In the genomic region with DNA sequence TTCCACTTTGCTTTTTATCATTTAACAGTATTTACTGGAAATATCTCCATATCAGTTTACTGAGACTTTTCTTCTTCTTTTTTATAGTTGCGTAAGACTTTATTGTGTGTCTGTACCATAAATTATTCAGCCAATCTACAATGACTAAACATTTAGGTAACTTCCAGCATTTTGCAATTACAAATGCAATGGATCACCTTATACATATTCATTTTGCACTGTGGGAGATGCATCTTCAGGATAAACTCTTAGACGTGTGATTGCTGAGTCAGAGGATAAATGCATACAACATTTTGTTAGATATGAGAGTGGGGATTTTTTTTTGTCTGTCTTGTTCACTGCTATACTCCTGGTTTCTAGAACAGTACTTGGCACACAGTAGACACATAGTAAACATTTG, we compare ENCODE assay signal across 30 cellular contexts.
A peak's percentile ranks its signal among the peaks of the same experiment; 100 is the strongest.
DNase-seq lines count a peak whose midpoint lies in the region; ATAC-seq lines count a peak whose summit lies in the region.
"Had no signal": no experiment of that assay in that cellular context is flagged by ENCODE, and none has a peak within 500 bp of the region (broad histone marks: within the 10 kb centered on the region; RNA-seq: fewer than 3 reads in every experiment).

No MANE protein-coding gene starts in this region.

- H3K36me3 ChIP-seq in SK-N-MC (ENCODE audit: insufficient read depth, low read length), result no peaks in the 10 kb centered on the region
- H3K36me3 ChIP-seq in naive thymus-derived CD4-positive, alpha-beta T cell (ENCODE audit: control insufficient read depth in 2 of 3, insufficient read depth in 3 of 3, low read length in 3 of 3), result no peaks in the 10 kb centered on the region
- H3K36me3 ChIP-seq: colonic mucosa, Peyer's patch, transverse colon had no signal

- H3K9me3 Mint-ChIP-seq in naive thymus-derived CD4-positive, alpha-beta T cell, result no peaks in the 10 kb centered on the region
- H3K9me3 Mint-ChIP-seq: activated CD4-positive, alpha-beta T cell treated with anti-CD3 and anti-CD28 coated beads, Interleukin-2, amount 10 ng/mL, durations not matched to agents 7 days and 5 days; activated T-cell treated with anti-CD3 and anti-CD28 coated beads, Interleukin-2, amount 50 U/mL, for 4 hours; brain; mesothelial cell of epicardium; naive B cell had no signal

- peak overlapping the region; percentile 55; the same call in 1 of the 2 replicates for H3K27ac ChIP-seq in SK-N-MC
- no peak overlapping the region for H3K27ac ChIP-seq in naive thymus-derived CD4-positive, alpha-beta T cell (ENCODE audit: low read depth, low read length)
- H3K27ac ChIP-seq: C4-2B, colonic mucosa, Peyer's patch, transverse colon had no signal

- CTCF ChIA-PET in naive thymus-derived CD4-positive, alpha-beta T cell (lab: Charles Lee), result no interaction called here

- no peaks in the 10 kb centered on the region for H3K36me3 Mint-ChIP-seq in naive thymus-derived CD4-positive, alpha-beta T cell
- H3K36me3 Mint-ChIP-seq: brain, mesothelial cell of epicardium, naive B cell had no signal

- H3K4me1 Mint-ChIP-seq in naive thymus-derived CD4-positive, alpha-beta T cell, result peaks cover 0 to 4% (median 0%) of the 10 kb centered on the region in 7 donors
- H3K4me1 Mint-ChIP-seq: activated CD4-positive, alpha-beta T cell treated with anti-CD3 and anti-CD28 coated beads, Interleukin-2, amount 10 ng/mL, durations not matched to agents 7 days and 5 days; brain; mesothelial cell of epicardium; naive B cell had no signal

- peak overlapping the region; percentile 12; the same call in 1 of the 2 replicates for H3K4me3 ChIP-seq in SK-N-MC
- H3K4me3 ChIP-seq in naive thymus-derived CD4-positive, alpha-beta T cell (ENCODE audit: low read length), result no peak overlapping the region
- H3K4me3 ChIP-seq: colonic mucosa, Peyer's patch, transverse colon had no signal

- in situ Hi-C loops in G401 (cut with HindIII; ENCODE audit: low sequenced_read_pairs), result no loop called here

- no peak overlapping the region for H3K27ac Mint-ChIP-seq in naive thymus-derived CD4-positive, alpha-beta T cell
- H3K27ac Mint-ChIP-seq: activated CD4-positive, alpha-beta T cell treated with anti-CD3 and anti-CD28 coated beads, Interleukin-2, amount 10 ng/mL, durations not matched to agents 7 days and 5 days; brain; mesothelial cell of epicardium had no signal

- H3K27me3 Mint-ChIP-seq in naive thymus-derived CD4-positive, alpha-beta T cell, result peaks cover 5 to 23% (median 11%) of the 10 kb centered on the region in 5 donors

- no peak overlapping the region for H3K4me3 Mint-ChIP-seq in naive thymus-derived CD4-positive, alpha-beta T cell
- H3K4me3 Mint-ChIP-seq: activated CD4-positive, alpha-beta T cell treated with anti-CD3 and anti-CD28 coated beads, Interleukin-2, amount 10 ng/mL, durations not matched to agents 7 days and 5 days; activated T-cell treated with anti-CD3 and anti-CD28 coated beads, Interleukin-2, amount 50 U/mL, for 4 hours; brain; mesothelial cell of epicardium; naive B cell had no signal

- H3K9me3 ChIP-seq in SK-N-MC (ENCODE audit: low read depth, low read length), result no peaks in the 10 kb centered on the region
- no peaks in the 10 kb centered on the region for H3K9me3 ChIP-seq in naive thymus-derived CD4-positive, alpha-beta T cell (ENCODE audit: control insufficient read depth in 2 of 3, low read length in 3 of 3)
- H3K9me3 ChIP-seq: Caco-2, colonic mucosa, Peyer's patch, transverse colon had no signal

- DNase-seq in ELR (ENCODE audit: low read depth) (peak; percentile 60), SK-N-MC (ENCODE audit: low read depth, low spot score) (peak; percentile 40), G401 (ENCODE audit: low spot score) (no peak)
- no peak for DNase-seq in naive thymus-derived CD4-positive, alpha-beta T cell
- no peak for DNase-seq in activated CD4-positive, alpha-beta T cell treated with anti-CD3 and anti-CD28 coated beads, Interleukin-2, amount 50 U/mL, for 4 hours
- DNase-seq: activated CD4-positive, alpha-beta T cell treated with anti-CD3 and anti-CD28 coated beads, Interleukin-2, amount 10 ng/mL, durations not matched to agents 7 days and 5 days; activated T-cell treated with anti-CD3 and anti-CD28 coated beads, Interleukin-2, amount 50 U/mL, for 4 hours; Caco-2; colonic mucosa; DMS79; effector CD8-positive, alpha-beta T cell; hypothalamus; Karpas-422; left ventricle myocardium superior; naive B cell; NCI-H1048; NCI-H187; NCI-H526; NK-92 treated with Interleukin-12 subunit alpha and Interleukin-12 subunit beta, amount 100 ng/mL, for 24 hours; nucleus accumbens; Peyer's patch; small intestine; stimulated activated CD4-positive, alpha-beta T cell treated with anti-CD3 and anti-CD28 coated beads, Interleukin-2, amount 100 ng/mL, for 24 hours; T1000; transverse colon had no signal

- ATAC-seq in esophagus mucosa (peak; percentile 29), HG03097 (IDR thresholded peaks at IDR 0.05; ENCODE audit: low FRiP score, unreplicated experiment) (no peak)
- peak; percentile 57 for ATAC-seq in naive thymus-derived CD4-positive, alpha-beta T cell
- ATAC-seq: activated T-cell treated with anti-CD3 and anti-CD28 coated beads, Interleukin-2, amount 50 U/mL, for 4 hours; left ventricle myocardium superior had no signal

- no peak overlapping the region for H3K9ac ChIP-seq in SK-N-MC (ENCODE audit: insufficient read length)

- no peaks in the 10 kb centered on the region for H3K4me1 ChIP-seq in naive thymus-derived CD4-positive, alpha-beta T cell (ENCODE audit: control insufficient read depth in 2 of 2, insufficient read depth in 2 of 2, low read length in 2 of 2)
- H3K4me1 ChIP-seq: Caco-2, colonic mucosa, Peyer's patch, transverse colon had no signal

- H3K27me3 ChIP-seq in naive thymus-derived CD4-positive, alpha-beta T cell (ENCODE audit: control insufficient read depth in 2 of 2, insufficient read depth in 2 of 2, low read length in 2 of 2), result no peaks in the 10 kb centered on the region
- H3K27me3 ChIP-seq: colonic mucosa, Peyer's patch, transverse colon had no signal

- POLR2A ChIA-PET in naive thymus-derived CD4-positive, alpha-beta T cell (lab: Charles Lee), result interaction anchor here (0.7 kb wide), 1 partner anchor 18 kb away, joined by 3 read pairs; no protein-coding TSS in a partner anchor

- intact Hi-C loops in naive thymus-derived CD4-positive, alpha-beta T cell (cut with micrococcal nuclease), result no loop called here

Comparison
In these comparisons a context has a peak if more than half of its experiments do, and no peak if none do; other contexts are left out.
1. DNase-seq: peak in ELR (single experiment) and SK-N-MC (single experiment); none in naive thymus-derived CD4-positive, alpha-beta T cell (0 of 9), G401 (single experiment) and activated CD4-positive, alpha-beta T cell treated with anti-CD3 and anti-CD28 coated beads, Interleukin-2, amount 50 U/mL, for 4 hours (0 of 2).